In the genomic region with DNA sequence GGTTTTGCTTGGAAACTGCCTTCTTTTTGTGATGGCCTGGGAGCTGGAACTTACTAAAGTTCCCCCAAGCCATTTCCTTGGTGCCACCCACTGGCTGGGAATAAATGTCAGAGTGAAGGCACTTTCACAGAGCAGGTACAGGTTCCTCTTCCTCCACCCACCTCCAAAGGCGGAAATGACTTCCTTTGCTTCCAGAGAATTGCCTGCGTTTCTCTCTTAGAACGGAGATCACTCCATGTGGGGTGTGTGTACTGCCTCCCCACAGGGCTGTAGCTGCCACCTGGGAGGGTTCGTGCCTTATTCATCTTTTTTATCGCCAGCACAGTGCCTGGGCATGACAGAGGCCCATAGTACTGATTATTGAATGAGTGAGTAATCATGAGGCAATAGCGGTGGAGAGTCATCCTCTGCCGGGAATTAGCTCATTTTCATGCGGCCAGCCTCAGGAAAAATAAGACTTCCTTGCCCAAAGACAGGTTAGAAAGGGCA, we compare ENCODE assay signal across 9 cellular contexts. TPM values are rescaled to one million over a fixed set of nuclear protein-coding genes. Genes with fewer than 3 reads are reported as not detected.
A peak's percentile ranks its signal among the peaks of the same experiment; 100 is the strongest.
DNase-seq lines count a peak whose midpoint lies in the region; ATAC-seq, FAIRE-seq and TF ChIP-seq lines count a peak whose summit lies in the region.
"Had no signal": no experiment of that assay in that cellular context is flagged by ENCODE, and none has a peak within 500 bp of the region (broad histone marks: within the 10 kb centered on the region; RNA-seq: fewer than 3 reads in every experiment).

No MANE protein-coding gene starts in this region.

- H3K4me3 ChIP-seq in GM23338 (peak overlapping the region; percentile 20), fibroblast of pulmonary artery (replicated peaks; ENCODE audit: low read depth, low read length) (no peak overlapping the region), skeletal muscle cell (ENCODE audit: low read depth, low read length) (no peak overlapping the region)

- no peak for ATAC-seq in GM23338

- no peak for FAIRE-seq in GM12891 (lab: Jason Lieb, UNC)

- H3K27ac Mint-ChIP-seq in GM23338: peak overlapping the region; percentile 87
- H3K27ac Mint-ChIP-seq in activated CD4-positive, alpha-beta memory T cell treated with anti-CD3 and anti-CD28 coated beads, Interleukin-2, amount 10 ng/mL, durations not matched to agents 7 days and 5 days: no peak overlapping the region
- H3K27ac Mint-ChIP-seq in activated T-helper 2 cell treated with anti-CD3 and anti-CD28 coated beads, Interferon-gamma antibody, Interleukin-2, Interleukin-4, amounts not matched to agents 10 μg/mL and 5 μg/mL and 100 μg/mL, durations not matched to agents 14 hours and 24 hours and 36 hours: no peak overlapping the region
- H3K27ac Mint-ChIP-seq: dendritic cell treated with granulocyte-macrophage colony-stimulating factor and Interleukin-4, amounts not matched to agents 40 ng/mL and 50 ng/mL, for 4 days had no signal

- H3K4me3 Mint-ChIP-seq in GM23338: peak overlapping the region; percentile 51; the same call in 2 of the 3 replicates
- no peak overlapping the region for H3K4me3 Mint-ChIP-seq in activated CD4-positive, alpha-beta memory T cell treated with anti-CD3 and anti-CD28 coated beads, Interleukin-2, amount 10 ng/mL, durations not matched to agents 7 days and 5 days
- H3K4me3 Mint-ChIP-seq in activated T-helper 2 cell treated with anti-CD3 and anti-CD28 coated beads, Interferon-gamma antibody, Interleukin-2, Interleukin-4, amounts not matched to agents 10 μg/mL and 5 μg/mL and 100 μg/mL, durations not matched to agents 14 hours and 24 hours and 36 hours (ENCODE audit: low read depth): no peak overlapping the region
- H3K4me3 Mint-ChIP-seq: dendritic cell treated with granulocyte-macrophage colony-stimulating factor and Interleukin-4, amounts not matched to agents 40 ng/mL and 50 ng/mL, for 4 days had no signal

- peaks cover 3% of the 10 kb centered on the region; the same call in 1 of the 3 replicates for H3K9me3 Mint-ChIP-seq in GM23338
- no peaks in the 10 kb centered on the region for H3K9me3 Mint-ChIP-seq in activated CD4-positive, alpha-beta memory T cell treated with anti-CD3 and anti-CD28 coated beads, Interleukin-2, amount 10 ng/mL, durations not matched to agents 7 days and 5 days
- no peaks in the 10 kb centered on the region for H3K9me3 Mint-ChIP-seq in activated T-helper 2 cell treated with anti-CD3 and anti-CD28 coated beads, Interferon-gamma antibody, Interleukin-2, Interleukin-4, amounts not matched to agents 10 μg/mL and 5 μg/mL and 100 μg/mL, durations not matched to agents 14 hours and 24 hours and 36 hours
- H3K9me3 Mint-ChIP-seq: dendritic cell treated with granulocyte-macrophage colony-stimulating factor and Interleukin-4, amounts not matched to agents 40 ng/mL and 50 ng/mL, for 4 days had no signal

- DNase-seq in GM23338 (ENCODE audit: low spot score) (no peak), RWPE1 (ENCODE audit: low spot score) (peak; percentile 88), fibroblast of pulmonary artery (ENCODE audit: low read depth) (peak; percentile 83), skeletal muscle cell (ENCODE audit: low read depth) (peak; percentile 63), GM12891 (ENCODE audit: insufficient read length, low spot score) (no peak)
- DNase-seq in activated T-cell treated with anti-CD3 and anti-CD28 coated beads, Interleukin-2, amount 50 U/mL, for 1 hour: no peak
- DNase-seq in activated CD4-positive, alpha-beta memory T cell treated with anti-CD3 and anti-CD28 coated beads, Interleukin-2, amount 10 ng/mL, durations not matched to agents 7 days and 5 days: no peak
- DNase-seq in activated T-helper 2 cell treated with anti-CD3 and anti-CD28 coated beads, Interferon-gamma antibody, Interleukin-2, Interleukin-4, amounts not matched to agents 10 μg/mL and 5 μg/mL and 100 μg/mL, durations not matched to agents 14 hours and 24 hours and 36 hours (ENCODE audit: low spot score): no peak

- H3K36me3 Mint-ChIP-seq in GM23338 (ENCODE audit: low read depth): no peaks in the 10 kb centered on the region
- no peaks in the 10 kb centered on the region for H3K36me3 Mint-ChIP-seq in activated CD4-positive, alpha-beta memory T cell treated with anti-CD3 and anti-CD28 coated beads, Interleukin-2, amount 10 ng/mL, durations not matched to agents 7 days and 5 days (ENCODE audit: low read depth)
- no peaks in the 10 kb centered on the region for H3K36me3 Mint-ChIP-seq in activated T-helper 2 cell treated with anti-CD3 and anti-CD28 coated beads, Interferon-gamma antibody, Interleukin-2, Interleukin-4, amounts not matched to agents 10 μg/mL and 5 μg/mL and 100 μg/mL, durations not matched to agents 14 hours and 24 hours and 36 hours (ENCODE audit: low read depth)

- CTCF ChIA-PET in RWPE1 (lab: Yijun Ruan, JAX): interaction anchor here (0.6 to 1.1 kb wide), 5 partner anchors 13 to 158 kb away, joined by 3 to 6 read pairs (median 3); partner anchors contain the start of gene HAS3
- CTCF ChIA-PET in activated CD4-positive, alpha-beta memory T cell treated with anti-CD3 and anti-CD28 coated beads, Interleukin-2, amount 10 ng/mL, durations not matched to agents 7 days and 5 days (lab: Charles Lee): interaction anchor here (0.7 kb wide), 1 partner anchor 61 kb away, joined by 4 read pairs; no protein-coding TSS in a partner anchor

- no peaks in the 10 kb centered on the region for H3K36me3 ChIP-seq in GM23338 (ENCODE audit: insufficient read depth)

- intact Hi-C loops in activated T-helper 2 cell treated with anti-CD3 and anti-CD28 coated beads, Interferon-gamma antibody, Interleukin-2, Interleukin-4, amounts not matched to agents 10 μg/mL and 5 μg/mL and 100 μg/mL, durations not matched to agents 14 hours and 24 hours and 36 hours (cut with micrococcal nuclease): no loop called here

- H3K79me2 ChIP-seq in GM23338 (replicated peaks; ENCODE audit: insufficient read depth): no peaks in the 10 kb centered on the region

- H3K4me1 ChIP-seq in GM23338 (ENCODE audit: insufficient read depth): peaks cover 70% of the 10 kb centered on the region

- H3F3A ChIP-seq in GM23338 (replicated peaks; ENCODE audit: low read depth): peaks cover 11% of the 10 kb centered on the region

- H3K27ac ChIP-seq in GM23338 (ENCODE audit: low read depth) (peak overlapping the region; percentile 88), RWPE1 (peak overlapping the region; percentile 87)

- no peaks in the 10 kb centered on the region for H4K20me1 ChIP-seq in GM23338 (replicated peaks; ENCODE audit: insufficient read depth)

- peak overlapping the region; percentile 56 for H3K4me2 ChIP-seq in GM23338

- peaks cover 18% of the 10 kb centered on the region for H3K27me3 Mint-ChIP-seq in GM23338 (ENCODE audit: insufficient read depth, low read depth, poor library complexity)
- no peaks in the 10 kb centered on the region for H3K27me3 Mint-ChIP-seq in activated CD4-positive, alpha-beta memory T cell treated with anti-CD3 and anti-CD28 coated beads, Interleukin-2, amount 10 ng/mL, durations not matched to agents 7 days and 5 days
- H3K27me3 Mint-ChIP-seq in activated T-helper 2 cell treated with anti-CD3 and anti-CD28 coated beads, Interferon-gamma antibody, Interleukin-2, Interleukin-4, amounts not matched to agents 10 μg/mL and 5 μg/mL and 100 μg/mL, durations not matched to agents 14 hours and 24 hours and 36 hours (ENCODE audit: low read depth): no peaks in the 10 kb centered on the region
- H3K27me3 Mint-ChIP-seq: dendritic cell treated with granulocyte-macrophage colony-stimulating factor and Interleukin-4, amounts not matched to agents 40 ng/mL and 50 ng/mL, for 4 days had no signal

- TF ChIP-seq CTCF in GM23338 (conservative IDR thresholded peaks at IDR 0.05; ENCODE audit: low read depth in 2 of 2): peak in 1 of 2 experiments; percentile 10; a peak in 1 of 4 replicates
- TF ChIP-seq CTCF in RWPE1 (conservative IDR thresholded peaks at IDR 0.05; ENCODE audit: low read depth): no peak
- TF ChIP-seq CTCF in fibroblast of pulmonary artery (IDR thresholded peaks at IDR 0.05; ENCODE audit: low read length, missing control alignments): no peak

- POLR2A ChIA-PET in RWPE1 (lab: Yijun Ruan, JAX; ENCODE audit: low non-redundant PET): no interaction called here
- POLR2A ChIA-PET in activated CD4-positive, alpha-beta memory T cell treated with anti-CD3 and anti-CD28 coated beads, Interleukin-2, amount 10 ng/mL, durations not matched to agents 7 days and 5 days (lab: Charles Lee): no interaction called here

- H3K4me1 Mint-ChIP-seq in GM23338: peaks cover 55% of the 10 kb centered on the region
- H3K4me1 Mint-ChIP-seq in activated CD4-positive, alpha-beta memory T cell treated with anti-CD3 and anti-CD28 coated beads, Interleukin-2, amount 10 ng/mL, durations not matched to agents 7 days and 5 days: no peaks in the 10 kb centered on the region
- no peaks in the 10 kb centered on the region for H3K4me1 Mint-ChIP-seq in activated T-helper 2 cell treated with anti-CD3 and anti-CD28 coated beads, Interferon-gamma antibody, Interleukin-2, Interleukin-4, amounts not matched to agents 10 μg/mL and 5 μg/mL and 100 μg/mL, durations not matched to agents 14 hours and 24 hours and 36 hours (ENCODE audit: low read depth)

- no peak for TF ChIP-seq POLR2A in GM12891 (IDR thresholded peaks at IDR 0.05; ENCODE audit: low read depth, low read length)

- H3K27me3 ChIP-seq in GM23338 (ENCODE audit: insufficient read depth): no peaks in the 10 kb centered on the region

- no peaks in the 10 kb centered on the region for H3K9me2 ChIP-seq in GM23338 (ENCODE audit: insufficient read depth)

- no peak overlapping the region for H2AFZ ChIP-seq in GM23338

RNA-seq across cellular contexts. Expression of gene HAS3, which starts 32.2 kb away (rescaled TPM):
- total RNA-seq in GM23338 (2014; rRNA removed; shearing (Covaris generic)): 54.9 and 56.7 TPM in 2 replicates
- polyA plus RNA-seq in GM23338 (2016; fragmentation: Nextera tagmentation; extraction: Ambion mirVana): 7.3 TPM in 2 replicates
- total RNA-seq in activated CD4-positive, alpha-beta memory T cell treated with anti-CD3 and anti-CD28 coated beads, Interleukin-2, amount 10 ng/mL, durations not matched to agents 7 days and 5 days: under 1 TPM; 0.38 to 0.71 TPM
- 0.31 TPM for polyA plus RNA-seq in GM12891 (2012; ENCODE audit: low read depth, missing spikeins)
- total RNA-seq in activated T-helper 2 cell treated with anti-CD3 and anti-CD28 coated beads, Interferon-gamma antibody, Interleukin-2, Interleukin-4, amounts not matched to agents 10 μg/mL and 5 μg/mL and 100 μg/mL, durations not matched to agents 14 hours and 24 hours and 36 hours: 1.1 and 1.2 TPM in 2 replicates

RNA-seq across cellular contexts. Expression of gene CHTF8, which starts 59.2 kb away (rescaled TPM):
- 147 and 155 TPM in 2 replicates for total RNA-seq in GM23338 (2014; rRNA removed; shearing (Covaris generic))
- 24.4 and 25.5 TPM in 2 replicates for polyA plus RNA-seq in GM23338 (2016; fragmentation: Nextera tagmentation; extraction: Ambion mirVana)
- 100 to 1,000 TPM; 133 to 138 TPM for total RNA-seq in activated CD4-positive, alpha-beta memory T cell treated with anti-CD3 and anti-CD28 coated beads, Interleukin-2, amount 10 ng/mL, durations not matched to agents 7 days and 5 days
- 83.6 TPM for polyA plus RNA-seq in GM12891 (2012; ENCODE audit: low read depth, missing spikeins)
- total RNA-seq in activated T-helper 2 cell treated with anti-CD3 and anti-CD28 coated beads, Interferon-gamma antibody, Interleukin-2, Interleukin-4, amounts not matched to agents 10 μg/mL and 5 μg/mL and 100 μg/mL, durations not matched to agents 14 hours and 24 hours and 36 hours: 121 and 138 TPM in 2 replicates

RNA-seq across cellular contexts. Expression of gene UTP4, which starts 59.2 kb away (rescaled TPM):
- 66.6 and 76.7 TPM in 2 replicates for total RNA-seq in GM23338 (2014; rRNA removed; shearing (Covaris generic))
- polyA plus RNA-seq in GM23338 (2016; fragmentation: Nextera tagmentation; extraction: Ambion mirVana): 63.2 TPM in 2 replicates
- total RNA-seq in activated CD4-positive, alpha-beta memory T cell treated with anti-CD3 and anti-CD28 coated beads, Interleukin-2, amount 10 ng/mL, durations not matched to agents 7 days and 5 days: 10 to 100 TPM; 39.7 to 48.7 TPM
- 52.6 TPM for polyA plus RNA-seq in GM12891 (2012; ENCODE audit: low read depth, missing spikeins)
- 104 and 107 TPM in 2 replicates for total RNA-seq in activated T-helper 2 cell treated with anti-CD3 and anti-CD28 coated beads, Interferon-gamma antibody, Interleukin-2, Interleukin-4, amounts not matched to agents 10 μg/mL and 5 μg/mL and 100 μg/mL, durations not matched to agents 14 hours and 24 hours and 36 hours

Comparison
In these comparisons a context has a peak if more than half of its experiments do, and no peak if none do; other contexts are left out.
1. DNase-seq: peak in RWPE1 (single experiment), fibroblast of pulmonary artery (single experiment) and skeletal muscle cell (single experiment); none in GM23338 (single experiment), activated T-cell treated with anti-CD3 and anti-CD28 coated beads, Interleukin-2, amount 50 U/mL, for 1 hour (single experiment), activated CD4-positive, alpha-beta memory T cell treated with anti-CD3 and anti-CD28 coated beads, Interleukin-2, amount 10 ng/mL, durations not matched to agents 7 days and 5 days (single experiment), GM12891 (single experiment) and activated T-helper 2 cell treated with anti-CD3 and anti-CD28 coated beads, Interferon-gamma antibody, Interleukin-2, Interleukin-4, amounts not matched to agents 10 μg/mL and 5 μg/mL and 100 μg/mL, durations not matched to agents 14 hours and 24 hours and 36 hours (single experiment).
2. RNA of gene HAS3, which starts 32.2 kb away (total RNA-seq): 54.9 to 56.7 TPM in GM23338; 1.1 to 1.2 TPM in activated T-helper 2 cell treated with anti-CD3 and anti-CD28 coated beads, Interferon-gamma antibody, Interleukin-2, Interleukin-4, amounts not matched to agents 10 μg/mL and 5 μg/mL and 100 μg/mL, durations not matched to agents 14 hours and 24 hours and 36 hours and 0.38 to 0.71 TPM in activated CD4-positive, alpha-beta memory T cell treated with anti-CD3 and anti-CD28 coated beads, Interleukin-2, amount 10 ng/mL, durations not matched to agents 7 days and 5 days; every median in the first group is over 10 times any median in the second.